Comparison of ENCODE assay signal across 11 cellular contexts in the genomic region with DNA sequence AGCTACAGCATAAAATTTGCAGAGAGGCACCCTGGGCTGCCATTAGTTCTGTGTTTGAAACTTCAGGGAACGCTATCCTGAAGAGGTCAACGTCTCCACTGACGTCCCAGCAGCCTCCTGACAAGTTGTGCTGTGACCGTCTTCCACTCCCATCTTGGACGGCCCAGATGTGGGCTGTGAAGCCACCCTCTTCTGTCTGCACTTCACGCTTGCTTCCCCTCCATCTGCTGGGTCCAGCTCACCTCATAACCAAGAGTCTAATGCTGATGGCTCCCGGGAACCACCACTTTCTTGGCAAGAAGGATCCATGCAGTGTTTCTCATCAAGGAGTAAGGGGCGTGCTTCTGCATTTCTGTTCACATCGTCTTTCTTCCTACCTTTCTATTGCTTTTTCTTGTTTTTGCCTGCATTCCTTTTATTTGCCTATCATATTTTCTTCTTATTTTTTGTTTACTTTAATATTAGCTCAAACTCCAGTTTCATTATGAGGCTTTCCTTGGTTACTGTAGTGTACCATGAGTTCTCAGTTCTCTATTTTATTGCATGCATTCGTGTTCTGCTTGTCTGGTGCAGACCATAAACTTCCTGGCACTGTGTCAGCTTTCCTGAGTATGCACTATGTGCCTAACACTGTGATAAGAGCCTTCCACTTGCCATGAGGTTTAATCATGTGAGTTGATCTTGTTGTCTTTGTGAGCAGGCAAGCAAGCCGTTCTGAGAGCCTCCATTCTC.
DNase-seq lines count a peak whose midpoint lies in the region; ATAC-seq and TF ChIP-seq lines count a peak whose summit lies in the region.
"Had no signal": no experiment of that assay in that cellular context is flagged by ENCODE, and none has a peak within 500 bp of the region (broad histone marks: within the 10 kb centered on the region; RNA-seq: fewer than 3 reads in every experiment).

No MANE protein-coding gene starts in this region.

- no peak overlapping the region for H3K4me3 Mint-ChIP-seq in GM23338
- H3K4me3 Mint-ChIP-seq in activated CD4-positive, alpha-beta T cell treated with anti-CD3 and anti-CD28 coated beads for 36 hours = no peak overlapping the region

- ATAC-seq in GM18502 (IDR thresholded peaks at IDR 0.05; ENCODE audit: poor library complexity, unreplicated experiment) (peak; percentile 100), GM21381 (IDR thresholded peaks at IDR 0.05; ENCODE audit: unreplicated experiment) (peak; percentile 100), HG03135 (IDR thresholded peaks at IDR 0.05; ENCODE audit: unreplicated experiment) (peak; percentile 99), GM23338 (no peak)
- ATAC-seq in activated CD4-positive, alpha-beta T cell treated with anti-CD3 and anti-CD28 coated beads for 36 hours = no peak
- ATAC-seq: Panc1 had no signal

- H3K4me1 Mint-ChIP-seq in GM23338 = no peaks in the 10 kb centered on the region
- H3K4me1 Mint-ChIP-seq in activated CD4-positive, alpha-beta T cell treated with anti-CD3 and anti-CD28 coated beads for 36 hours = no peaks in the 10 kb centered on the region

- TF ChIP-seq CTCF in GM23338 (conservative IDR thresholded peaks at IDR 0.05; ENCODE audit: low read depth in 2 of 2) = no peak

- H3K9me2 ChIP-seq in GM23338 (ENCODE audit: insufficient read depth) = peaks cover 6% of the 10 kb centered on the region; the same call in 1 of the 2 replicates

- POLR2A ChIA-PET in activated CD4-positive, alpha-beta T cell treated with anti-CD3 and anti-CD28 coated beads for 36 hours (lab: Charles Lee) = no interaction called here

- DNase-seq in globus pallidus (ENCODE audit: low spot score) = peak; percentile 61
- no peak for DNase-seq in NAMALWA (ENCODE audit: low spot score)
- DNase-seq in GM23338 (ENCODE audit: low spot score) = no peak
- DNase-seq in HuH-7 (ENCODE audit: low spot score) = no peak
- DNase-seq in activated CD4-positive, alpha-beta T cell treated with anti-CD3 and anti-CD28 coated beads for 36 hours = no peak
- DNase-seq: activated CD8-positive, alpha-beta memory T cell treated with anti-CD3 and anti-CD28 coated beads, Interleukin-2, amount 50 U/mL, for 48 hours had no signal

- H3K27ac Mint-ChIP-seq in GM23338 = no peak overlapping the region
- H3K27ac Mint-ChIP-seq in activated CD4-positive, alpha-beta T cell treated with anti-CD3 and anti-CD28 coated beads for 36 hours = no peak overlapping the region

- no peak overlapping the region for H3K4me2 ChIP-seq in GM23338
- H3K4me2 ChIP-seq: hepatocyte had no signal

- H3F3A ChIP-seq in GM23338 (replicated peaks; ENCODE audit: low read depth) = no peaks in the 10 kb centered on the region

- H3K36me3 Mint-ChIP-seq in GM23338 (ENCODE audit: low read depth) = no peaks in the 10 kb centered on the region
- no peaks in the 10 kb centered on the region for H3K36me3 Mint-ChIP-seq in activated CD4-positive, alpha-beta T cell treated with anti-CD3 and anti-CD28 coated beads for 36 hours (ENCODE audit: low read depth)

- H3K9me3 Mint-ChIP-seq in GM23338 = no peaks in the 10 kb centered on the region
- no peaks in the 10 kb centered on the region for H3K9me3 Mint-ChIP-seq in activated CD4-positive, alpha-beta T cell treated with anti-CD3 and anti-CD28 coated beads for 36 hours (ENCODE audit: low read depth)

- H2AFZ ChIP-seq in GM23338 = no peak overlapping the region
- H2AFZ ChIP-seq: hepatocyte had no signal

- H3K27me3 Mint-ChIP-seq in GM23338 (ENCODE audit: insufficient read depth, low read depth, poor library complexity) = peaks cover 5% of the 10 kb centered on the region
- H3K27me3 Mint-ChIP-seq in activated CD4-positive, alpha-beta T cell treated with anti-CD3 and anti-CD28 coated beads for 36 hours = no peaks in the 10 kb centered on the region

- CTCF ChIA-PET in activated CD4-positive, alpha-beta T cell treated with anti-CD3 and anti-CD28 coated beads for 36 hours (lab: Charles Lee) = interaction anchor here (0.6 to 0.7 kb wide), 2 partner anchors 16 to 361 kb away, joined by 3 read pairs; no protein-coding TSS in a partner anchor

- intact Hi-C loops in activated CD4-positive, alpha-beta T cell treated with anti-CD3 and anti-CD28 coated beads for 36 hours (cut with DNase I, micrococcal nuclease) = no loop called here

- H3K4me1 ChIP-seq in GM23338 (ENCODE audit: insufficient read depth) = no peaks in the 10 kb centered on the region

- no peak overlapping the region for H3K4me3 ChIP-seq in GM23338
- H3K4me3 ChIP-seq: hepatocyte had no signal

- no peak overlapping the region for H3K27ac ChIP-seq in GM23338 (ENCODE audit: low read depth)
- H3K27ac ChIP-seq: hepatocyte had no signal

- H3K27me3 ChIP-seq in GM23338 (ENCODE audit: insufficient read depth) = no peaks in the 10 kb centered on the region

- no peaks in the 10 kb centered on the region for H3K36me3 ChIP-seq in GM23338 (ENCODE audit: insufficient read depth)

- no peaks in the 10 kb centered on the region for H4K20me1 ChIP-seq in GM23338 (replicated peaks; ENCODE audit: insufficient read depth)

- H3K79me2 ChIP-seq in GM23338 (replicated peaks; ENCODE audit: insufficient read depth) = no peaks in the 10 kb centered on the region
- H3K79me2 ChIP-seq: hepatocyte had no signal

TF ChIP-seq in GM23338, 12 proteins besides CTCF, POLR2A, EP300 and RAD21 (continues in another document):
- TF ChIP-seq POLR2AphosphoS5 (IDR thresholded peaks at IDR 0.05; ENCODE audit: low read depth) (no peak), EZH2phosphoT487 (IDR thresholded peaks at IDR 0.05; ENCODE audit: unreplicated experiment) (no peak), ZNF114 (CRISPR knock-in tag; IDR thresholded peaks at IDR 0.05) (no peak), CREB1 (CRISPR knock-in tag; IDR thresholded peaks at IDR 0.05; ENCODE audit: low read depth) (no peak), STAT1 (IDR thresholded peaks at IDR 0.05; ENCODE audit: unreplicated experiment) (no peak), ZNF331 (CRISPR knock-in tag; IDR thresholded peaks at IDR 0.05; ENCODE audit: low read depth) (no peak), EZH2 (IDR thresholded peaks at IDR 0.05; ENCODE audit: low read depth, unreplicated experiment) (no peak)
- TF ChIP-seq, protein P1, sequence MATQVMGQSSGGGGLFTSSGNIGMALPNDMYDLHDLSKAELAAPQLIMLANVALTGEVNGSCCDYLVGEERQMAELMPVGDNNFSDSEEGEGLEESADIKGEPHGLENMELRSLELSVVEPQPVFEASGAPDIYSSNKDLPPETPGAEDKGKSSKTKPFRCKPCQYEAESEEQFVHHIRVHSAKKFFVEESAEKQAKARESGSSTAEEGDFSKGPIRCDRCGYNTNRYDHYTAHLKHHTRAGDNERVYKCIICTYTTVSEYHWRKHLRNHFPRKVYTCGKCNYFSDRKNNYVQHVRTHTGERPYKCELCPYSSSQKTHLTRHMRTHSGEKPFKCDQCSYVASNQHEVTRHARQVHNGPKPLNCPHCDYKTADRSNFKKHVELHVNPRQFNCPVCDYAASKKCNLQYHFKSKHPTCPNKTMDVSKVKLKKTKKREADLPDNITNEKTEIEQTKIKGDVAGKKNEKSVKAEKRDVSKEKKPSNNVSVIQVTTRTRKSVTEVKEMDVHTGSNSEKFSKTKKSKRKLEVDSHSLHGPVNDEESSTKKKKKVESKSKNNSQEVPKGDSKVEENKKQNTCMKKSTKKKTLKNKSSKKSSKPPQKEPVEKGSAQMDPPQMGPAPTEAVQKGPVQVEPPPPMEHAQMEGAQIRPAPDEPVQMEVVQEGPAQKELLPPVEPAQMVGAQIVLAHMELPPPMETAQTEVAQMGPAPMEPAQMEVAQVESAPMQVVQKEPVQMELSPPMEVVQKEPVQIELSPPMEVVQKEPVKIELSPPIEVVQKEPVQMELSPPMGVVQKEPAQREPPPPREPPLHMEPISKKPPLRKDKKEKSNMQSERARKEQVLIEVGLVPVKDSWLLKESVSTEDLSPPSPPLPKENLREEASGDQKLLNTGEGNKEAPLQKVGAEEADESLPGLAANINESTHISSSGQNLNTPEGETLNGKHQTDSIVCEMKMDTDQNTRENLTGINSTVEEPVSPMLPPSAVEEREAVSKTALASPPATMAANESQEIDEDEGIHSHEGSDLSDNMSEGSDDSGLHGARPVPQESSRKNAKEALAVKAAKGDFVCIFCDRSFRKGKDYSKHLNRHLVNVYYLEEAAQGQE (IDR thresholded peaks at IDR 0.05; ENCODE audit: unreplicated experiment) = no peak
- TF ChIP-seq, protein P2, sequence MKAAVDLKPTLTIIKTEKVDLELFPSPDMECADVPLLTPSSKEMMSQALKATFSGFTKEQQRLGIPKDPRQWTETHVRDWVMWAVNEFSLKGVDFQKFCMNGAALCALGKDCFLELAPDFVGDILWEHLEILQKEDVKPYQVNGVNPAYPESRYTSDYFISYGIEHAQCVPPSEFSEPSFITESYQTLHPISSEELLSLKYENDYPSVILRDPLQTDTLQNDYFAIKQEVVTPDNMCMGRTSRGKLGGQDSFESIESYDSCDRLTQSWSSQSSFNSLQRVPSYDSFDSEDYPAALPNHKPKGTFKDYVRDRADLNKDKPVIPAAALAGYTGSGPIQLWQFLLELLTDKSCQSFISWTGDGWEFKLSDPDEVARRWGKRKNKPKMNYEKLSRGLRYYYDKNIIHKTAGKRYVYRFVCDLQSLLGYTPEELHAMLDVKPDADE (IDR thresholded peaks at IDR 0.05) = no peak

Comparison
In these comparisons a context has a peak if more than half of its experiments do, and no peak if none do; other contexts are left out.
1. ATAC-seq: peak in GM18502 (single experiment), GM21381 (single experiment) and HG03135 (single experiment); none in GM23338 (single experiment) and activated CD4-positive, alpha-beta T cell treated with anti-CD3 and anti-CD28 coated beads for 36 hours (single experiment).